Comparison of ENCODE assay signal across 15 cellular contexts in the genomic region with DNA sequence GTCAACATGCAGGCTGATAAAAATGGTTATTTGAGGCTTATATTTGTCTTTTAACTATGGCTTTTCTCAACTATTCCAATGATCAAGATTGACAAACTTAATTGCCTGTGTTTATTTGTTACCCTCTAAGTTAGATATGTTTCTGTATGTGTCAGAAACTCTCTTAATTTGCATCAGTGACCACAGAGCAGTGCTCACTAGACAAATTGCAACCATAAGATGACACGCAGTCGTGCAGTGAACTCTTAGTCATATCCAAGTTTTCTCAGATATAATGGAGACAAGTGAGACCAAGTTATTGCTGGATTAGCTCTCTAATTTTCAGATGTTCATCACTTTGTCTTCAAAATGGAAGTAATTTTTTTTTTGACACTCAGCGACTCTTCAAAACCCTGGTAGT.
DNase-seq lines count a peak whose midpoint lies in the region; ATAC-seq and TF ChIP-seq lines count a peak whose summit lies in the region.
"Had no signal": no experiment of that assay in that cellular context is flagged by ENCODE, and none has a peak within 500 bp of the region (broad histone marks: within the 10 kb centered on the region; RNA-seq: fewer than 3 reads in every experiment).

No MANE protein-coding gene starts in this region.

- H3K9me3 Mint-ChIP-seq in activated CD8-positive, alpha-beta memory T cell treated with anti-CD3 and anti-CD28 coated beads, Interleukin-2, amount 10 ng/mL, durations not matched to agents 7 days and 5 days (ENCODE audit: low read depth) = no peaks in the 10 kb centered on the region

- H3K4me1 Mint-ChIP-seq in activated CD8-positive, alpha-beta memory T cell treated with anti-CD3 and anti-CD28 coated beads, Interleukin-2, amount 10 ng/mL, durations not matched to agents 7 days and 5 days = peaks cover 21% of the 10 kb centered on the region
- H3K4me1 Mint-ChIP-seq: memory B cell had no signal

- intact Hi-C loops in lower leg skin (cut with DNase I; ENCODE audit: low total_unique reads) = no loop called here

- no peak overlapping the region for H3K4me3 Mint-ChIP-seq in activated CD8-positive, alpha-beta memory T cell treated with anti-CD3 and anti-CD28 coated beads, Interleukin-2, amount 10 ng/mL, durations not matched to agents 7 days and 5 days
- H3K4me3 Mint-ChIP-seq: HFFc6, memory B cell had no signal

- peaks cover 10% of the 10 kb centered on the region for H3K27me3 Mint-ChIP-seq in activated CD8-positive, alpha-beta memory T cell treated with anti-CD3 and anti-CD28 coated beads, Interleukin-2, amount 10 ng/mL, durations not matched to agents 7 days and 5 days

- ATAC-seq in activated CD8-positive, alpha-beta memory T cell treated with anti-CD3 and anti-CD28 coated beads, Interleukin-2, amount 10 ng/mL, durations not matched to agents 7 days and 5 days = peak; percentile 67
- ATAC-seq in GM21390 (IDR thresholded peaks at IDR 0.05; ENCODE audit: unreplicated experiment) (peak; percentile 89), HG03108 (IDR thresholded peaks at IDR 0.05; ENCODE audit: unreplicated experiment) (peak; percentile 49)
- ATAC-seq: A549 had no signal

- 61 to 62% methylated on average over 3 of the region's 3 CpGs for WGBS in lower leg skin, 2 donors

- no peak for TF ChIP-seq POLR2A in lower leg skin (IDR thresholded peaks at IDR 0.05)

- CTCF ChIA-PET in activated CD8-positive, alpha-beta memory T cell treated with anti-CD3 and anti-CD28 coated beads, Interleukin-2, amount 10 ng/mL, durations not matched to agents 7 days and 5 days (lab: Charles Lee) = no interaction called here

- no peak for DNase-seq in activated CD8-positive, alpha-beta memory T cell treated with anti-CD3 and anti-CD28 coated beads, Interleukin-2, amount 10 ng/mL, durations not matched to agents 7 days and 5 days
- no peak for DNase-seq in activated CD8-positive, alpha-beta memory T cell treated with anti-CD3 and anti-CD28 coated beads, Interleukin-2, amount 50 U/mL, for 48 hours
- DNase-seq in kidney tubule cell (ENCODE audit: low spot score) (peak; percentile 57), HuH-7.5 (ENCODE audit: low spot score) (no peak), lower leg skin (ENCODE audit: low spot score in 2 of 2) (no peak), iPS-NIHi7 (ENCODE audit: extremely low spot score) (no peak)
- DNase-seq: activated CD8-positive, alpha-beta memory T cell treated with anti-CD3 and anti-CD28 coated beads for 24 hours; anterior cingulate cortex; effector memory CD4-positive, alpha-beta T cell; HFFc6; NCI-H2029 treated with DMSO at 0.1 percent for 48 hours had no signal

- TF ChIP-seq CTCF in lower leg skin (IDR thresholded peaks at IDR 0.05) = no peak

- H3K36me3 Mint-ChIP-seq in activated CD8-positive, alpha-beta memory T cell treated with anti-CD3 and anti-CD28 coated beads, Interleukin-2, amount 10 ng/mL, durations not matched to agents 7 days and 5 days = no peaks in the 10 kb centered on the region
- H3K36me3 Mint-ChIP-seq: memory B cell had no signal

- no peak overlapping the region for H3K27ac Mint-ChIP-seq in activated CD8-positive, alpha-beta memory T cell treated with anti-CD3 and anti-CD28 coated beads, Interleukin-2, amount 10 ng/mL, durations not matched to agents 7 days and 5 days
- H3K27ac Mint-ChIP-seq: HFFc6, memory B cell had no signal

- H3K4me3 ChIP-seq in lower leg skin (ENCODE audit: low read depth, poor library complexity, severe bottlenecking) = no peak overlapping the region
- H3K4me3 ChIP-seq: A549 had no signal
